In genomic region chr7:42014625-42015412, GRCh38 we compare ENCODE assay signal across 8 cellular contexts.
A peak's percentile ranks its signal among the peaks of the same experiment; 100 is the strongest.
DNase-seq lines count a peak whose midpoint lies in the region; ATAC-seq and TF ChIP-seq lines count a peak whose summit lies in the region.

No MANE protein-coding gene starts in this region.

- TF ChIP-seq CTCF in astrocyte of the cerebellum (IDR thresholded peaks at IDR 0.05; ENCODE audit: low read depth, low read length, missing control alignments) (peak; percentile 65), thyroid gland (IDR thresholded peaks at IDR 0.05) (peak in 4 of 6 experiments; percentile 41 to 62 (median 51))

- H3K27ac ChIP-seq in thyroid gland: no peak overlapping the region

- no peaks in the 10 kb centered on the region for H3K36me3 ChIP-seq in thyroid gland

- peaks cover 15% of the 10 kb centered on the region for H3K9me3 Mint-ChIP-seq in activated T-cell treated with anti-CD3 and anti-CD28 coated beads, Interleukin-2, amount 50 U/mL, for 4 hours

- no peaks in the 10 kb centered on the region for H3K36me3 Mint-ChIP-seq in activated T-cell treated with anti-CD3 and anti-CD28 coated beads, Interleukin-2, amount 50 U/mL, for 4 hours (ENCODE audit: insufficient read depth)

- in situ Hi-C loops in astrocyte of the cerebellum (cut with HindIII; ENCODE audit: low sequenced_read_pairs): no loop called here

- peaks cover 2% of the 10 kb centered on the region for H3K27me3 Mint-ChIP-seq in activated T-cell treated with anti-CD3 and anti-CD28 coated beads, Interleukin-2, amount 50 U/mL, for 4 hours (ENCODE audit: low read depth)

- DNase-seq in activated T-cell treated with anti-CD3 and anti-CD28 coated beads for 24 hours (ENCODE audit: low read depth) (peak; percentile 17), NCI-H460 (ENCODE audit: extremely low read depth, low read depth) (peak; percentile 48), astrocyte of the cerebellum (ENCODE audit: low read depth) (no peak), left lobe of liver (ENCODE audit: low spot score) (no peak), thyroid gland (no peak), epidermal melanocyte (ENCODE audit: insufficient read length, low spot score) (no peak), NCI-H1436 (lab: John Stamatoyannopoulos, UW) (no peak)
- DNase-seq in activated T-cell treated with anti-CD3 and anti-CD28 coated beads, Interleukin-2, amount 50 U/mL, for 4 hours: no peak

- H3K4me3 ChIP-seq in astrocyte of the cerebellum (ENCODE audit: low read depth, low read length) (no peak overlapping the region), thyroid gland (replicated peaks in 1 of 3) (no peak overlapping the region)

- no peaks in the 10 kb centered on the region for H3K4me1 Mint-ChIP-seq in activated T-cell treated with anti-CD3 and anti-CD28 coated beads, Interleukin-2, amount 50 U/mL, for 4 hours (ENCODE audit: low read depth)

- 66 to 75% methylated on average over 7 of the region's 7 CpGs for WGBS in thyroid gland, 2 donors

- H3K9me3 ChIP-seq in thyroid gland: no peaks in the 10 kb centered on the region

- no peak for TF ChIP-seq POLR2A in thyroid gland (IDR thresholded peaks at IDR 0.05)

- no peak overlapping the region for H3K4me3 Mint-ChIP-seq in activated T-cell treated with anti-CD3 and anti-CD28 coated beads, Interleukin-2, amount 50 U/mL, for 4 hours

- intact Hi-C loops in thyroid gland (cut with DNase I): no loop called here

- peaks cover 28 to 40% of the 10 kb centered on the region in 2 donors for H3K4me1 ChIP-seq in thyroid gland

- no peak for ATAC-seq in activated T-cell treated with anti-CD3 and anti-CD28 coated beads, Interleukin-2, amount 50 U/mL, for 4 hours
- peak; percentile 53 for ATAC-seq in left lobe of liver

- no peaks in the 10 kb centered on the region for H3K27me3 ChIP-seq in thyroid gland

Comparison
In these comparisons a context has a peak if more than half of its experiments do, and no peak if none do; other contexts are left out.
1. DNase-seq: peak in activated T-cell treated with anti-CD3 and anti-CD28 coated beads for 24 hours (single experiment) and NCI-H460 (single experiment); none in activated T-cell treated with anti-CD3 and anti-CD28 coated beads, Interleukin-2, amount 50 U/mL, for 4 hours (single experiment), astrocyte of the cerebellum (single experiment), left lobe of liver (single experiment), thyroid gland (0 of 2), epidermal melanocyte (single experiment) and NCI-H1436 (single experiment).